ENCODE assay signal across 1 cellular context in the genomic region with DNA sequence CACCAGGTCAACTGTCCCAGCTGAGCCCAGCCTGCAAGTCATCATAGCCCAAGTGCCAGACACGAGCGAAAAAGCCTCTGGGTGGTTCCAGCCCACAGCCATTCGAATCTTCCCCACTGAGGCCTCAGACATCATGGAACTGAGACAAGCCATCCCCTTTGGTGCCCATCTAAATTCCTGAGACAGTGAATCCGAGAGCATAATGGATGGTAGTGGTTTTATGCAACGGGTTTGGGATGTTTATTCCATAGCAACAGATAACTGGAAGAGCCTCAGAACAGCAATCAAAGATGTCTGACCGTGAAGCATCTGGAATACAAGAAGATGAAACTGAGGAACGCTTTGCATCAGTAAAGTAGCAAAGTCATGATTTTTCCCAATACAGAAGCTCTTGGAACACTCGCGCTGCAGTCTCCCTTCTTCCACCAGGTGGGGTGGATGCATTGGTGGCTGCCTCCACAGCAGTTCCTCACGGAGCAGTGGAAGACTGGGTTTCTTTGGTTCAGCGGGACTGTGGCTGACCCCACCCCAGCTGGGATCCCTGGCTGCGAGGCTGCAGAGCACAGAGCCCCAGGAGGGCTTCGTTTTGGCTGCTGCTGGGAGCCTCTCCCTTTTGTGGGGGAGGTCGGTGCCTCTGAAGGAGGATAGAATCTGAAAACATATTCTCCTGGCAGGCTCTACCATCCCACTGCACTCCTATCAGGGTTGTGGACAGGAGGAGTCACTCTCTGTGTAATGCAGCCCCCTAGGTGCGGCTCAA.
TF ChIP-seq lines count a peak whose summit lies in the region.

No MANE protein-coding gene starts in this region.

TF ChIP-seq in GM23338, 12 proteins besides CTCF, POLR2A, EP300 and RAD21:
- TF ChIP-seq, protein P1, sequence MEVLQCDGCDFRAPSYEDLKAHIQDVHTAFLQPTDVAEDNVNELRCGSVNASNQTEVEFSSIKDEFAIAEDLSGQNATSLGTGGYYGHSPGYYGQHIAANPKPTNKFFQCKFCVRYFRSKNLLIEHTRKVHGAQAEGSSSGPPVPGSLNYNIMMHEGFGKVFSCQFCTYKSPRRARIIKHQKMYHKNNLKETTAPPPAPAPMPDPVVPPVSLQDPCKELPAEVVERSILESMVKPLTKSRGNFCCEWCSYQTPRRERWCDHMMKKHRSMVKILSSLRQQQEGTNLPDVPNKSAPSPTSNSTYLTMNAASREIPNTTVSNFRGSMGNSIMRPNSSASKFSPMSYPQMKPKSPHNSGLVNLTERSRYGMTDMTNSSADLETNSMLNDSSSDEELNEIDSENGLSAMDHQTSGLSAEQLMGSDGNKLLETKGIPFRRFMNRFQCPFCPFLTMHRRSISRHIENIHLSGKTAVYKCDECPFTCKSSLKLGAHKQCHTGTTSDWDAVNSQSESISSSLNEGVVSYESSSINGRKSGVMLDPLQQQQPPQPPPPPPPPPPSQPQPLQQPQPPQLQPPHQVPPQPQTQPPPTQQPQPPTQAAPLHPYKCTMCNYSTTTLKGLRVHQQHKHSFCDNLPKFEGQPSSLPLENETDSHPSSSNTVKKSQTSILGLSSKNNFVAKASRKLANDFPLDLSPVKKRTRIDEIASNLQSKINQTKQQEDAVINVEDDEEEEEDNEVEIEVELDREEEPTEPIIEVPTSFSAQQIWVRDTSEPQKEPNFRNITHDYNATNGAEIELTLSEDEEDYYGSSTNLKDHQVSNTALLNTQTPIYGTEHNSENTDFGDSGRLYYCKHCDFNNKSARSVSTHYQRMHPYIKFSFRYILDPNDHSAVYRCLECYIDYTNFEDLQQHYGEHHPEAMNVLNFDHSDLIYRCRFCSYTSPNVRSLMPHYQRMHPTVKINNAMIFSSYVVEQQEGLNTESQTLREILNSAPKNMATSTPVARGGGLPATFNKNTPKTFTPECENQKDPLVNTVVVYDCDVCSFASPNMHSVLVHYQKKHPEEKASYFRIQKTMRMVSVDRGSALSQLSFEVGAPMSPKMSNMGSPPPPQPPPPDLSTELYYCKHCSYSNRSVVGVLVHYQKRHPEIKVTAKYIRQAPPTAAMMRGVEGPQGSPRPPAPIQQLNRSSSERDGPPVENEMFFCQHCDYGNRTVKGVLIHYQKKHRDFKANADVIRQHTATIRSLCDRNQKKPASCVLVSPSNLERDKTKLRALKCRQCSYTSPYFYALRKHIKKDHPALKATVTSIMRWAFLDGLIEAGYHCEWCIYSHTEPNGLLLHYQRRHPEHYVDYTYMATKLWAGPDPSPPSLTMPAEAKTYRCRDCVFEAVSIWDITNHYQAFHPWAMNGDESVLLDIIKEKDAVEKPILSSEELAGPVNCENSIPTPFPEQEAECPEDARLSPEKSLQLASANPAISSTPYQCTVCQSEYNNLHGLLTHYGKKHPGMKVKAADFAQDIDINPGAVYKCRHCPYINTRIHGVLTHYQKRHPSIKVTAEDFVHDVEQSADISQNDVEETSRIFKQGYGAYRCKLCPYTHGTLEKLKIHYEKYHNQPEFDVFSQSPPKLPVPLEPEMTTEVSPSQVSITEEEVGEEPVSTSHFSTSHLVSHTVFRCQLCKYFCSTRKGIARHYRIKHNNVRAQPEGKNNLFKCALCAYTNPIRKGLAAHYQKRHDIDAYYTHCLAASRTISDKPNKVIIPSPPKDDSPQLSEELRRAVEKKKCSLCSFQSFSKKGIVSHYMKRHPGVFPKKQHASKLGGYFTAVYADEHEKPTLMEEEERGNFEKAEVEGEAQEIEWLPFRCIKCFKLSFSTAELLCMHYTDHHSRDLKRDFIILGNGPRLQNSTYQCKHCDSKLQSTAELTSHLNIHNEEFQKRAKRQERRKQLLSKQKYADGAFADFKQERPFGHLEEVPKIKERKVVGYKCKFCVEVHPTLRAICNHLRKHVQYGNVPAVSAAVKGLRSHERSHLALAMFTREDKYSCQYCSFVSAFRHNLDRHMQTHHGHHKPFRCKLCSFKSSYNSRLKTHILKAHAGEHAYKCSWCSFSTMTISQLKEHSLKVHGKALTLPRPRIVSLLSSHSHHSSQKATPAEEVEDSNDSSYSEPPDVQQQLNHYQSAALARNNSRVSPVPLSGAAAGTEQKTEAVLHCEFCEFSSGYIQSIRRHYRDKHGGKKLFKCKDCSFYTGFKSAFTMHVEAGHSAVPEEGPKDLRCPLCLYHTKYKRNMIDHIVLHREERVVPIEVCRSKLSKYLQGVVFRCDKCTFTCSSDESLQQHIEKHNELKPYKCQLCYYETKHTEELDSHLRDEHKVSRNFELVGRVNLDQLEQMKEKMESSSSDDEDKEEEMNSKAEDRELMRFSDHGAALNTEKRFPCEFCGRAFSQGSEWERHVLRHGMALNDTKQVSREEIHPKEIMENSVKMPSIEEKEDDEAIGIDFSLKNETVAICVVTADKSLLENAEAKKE (CRISPR knock-in tag; IDR thresholded peaks at IDR 0.05), result 0 out of 2 replicates have a peak, but pooled peaks have one; percentile 10
- no peak for TF ChIP-seq ZNF331 (CRISPR knock-in tag; IDR thresholded peaks at IDR 0.05; ENCODE audit: low read depth)
